24 cellular contexts compared by ENCODE assay signal in the genomic region with DNA sequence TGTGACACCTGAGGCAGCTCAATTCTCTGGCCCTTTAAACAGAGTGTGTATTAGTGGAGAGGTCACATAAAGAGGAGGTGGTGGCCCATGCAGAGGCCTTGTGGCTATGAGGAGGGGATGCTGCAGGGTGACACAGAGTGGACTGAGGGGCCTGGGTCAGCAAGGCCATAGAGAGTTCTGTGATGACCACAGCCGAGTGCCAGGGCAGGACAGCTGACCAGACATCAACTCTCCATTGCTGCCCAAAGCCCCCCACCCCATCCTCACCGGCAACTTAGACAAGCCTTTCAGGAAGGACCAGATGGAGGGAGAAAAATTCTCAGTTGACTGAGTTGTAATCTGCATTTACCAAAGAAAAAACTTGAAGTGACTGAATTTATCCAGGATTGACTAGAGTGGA.
DNase-seq lines count a peak whose midpoint lies in the region; ATAC-seq and TF ChIP-seq lines count a peak whose summit lies in the region.
"Had no signal": no experiment of that assay in that cellular context is flagged by ENCODE, and none has a peak within 500 bp of the region (broad histone marks: within the 10 kb centered on the region; RNA-seq: fewer than 3 reads in every experiment).

No MANE protein-coding gene starts in this region.

- no peak overlapping the region for H3K4ac ChIP-seq in H9 (ENCODE audit: low read depth, low read length)

- H3K56ac ChIP-seq in H9 (ENCODE audit: insufficient read length, low read depth, low read length): no peak overlapping the region

- ATAC-seq in stimulated activated naive B cell treated with anti-CD40 and anti-IgM and Interleukin-4, amounts not matched to agents 10 μg/mL and 1 μg/mL and 100 μg/mL, for 72 hours (replicated peaks): no peak
- ATAC-seq in activated naive CD8-positive, alpha-beta T cell treated with anti-CD3 and anti-CD28 coated beads, Interleukin-2, amount 50 U/mL, for 24 hours: no peak
- no peak for ATAC-seq in omental fat pad (ENCODE audit: low FRiP score)
- ATAC-seq: A549, HepG2, Right ventricle myocardium inferior had no signal

- no peak overlapping the region for H2BK5ac ChIP-seq in H9 (ENCODE audit: insufficient read length, low read length)

- H2AK5ac ChIP-seq in H9 (ENCODE audit: insufficient read length, low read length): no peak overlapping the region

- H3K14ac ChIP-seq in H9 (ENCODE audit: insufficient read depth, low read length): peak overlapping the region; percentile 14; the same call in 1 of the 2 replicates

- no peaks in the 10 kb centered on the region for H3K36me3 ChIP-seq in neural progenitor cell
- H3K36me3 ChIP-seq: BLaER1 treated with 17β-estradiol and CSF1 and Interleukin-3, amounts not matched to agents 10 nM and 100 nM; SJCRH30 had no signal

- no peaks in the 10 kb centered on the region for H3K9me3 ChIP-seq in H9 (ENCODE audit: control insufficient read depth, low read depth, low read length)
- H3K9me3 ChIP-seq in neural progenitor cell (ENCODE audit: low read depth): no peaks in the 10 kb centered on the region
- H3K9me3 ChIP-seq: A549; BLaER1 treated with 17β-estradiol and CSF1 and Interleukin-3, amounts not matched to agents 10 nM and 100 nM; SJCRH30 had no signal

- no peaks in the 10 kb centered on the region for H3K23me2 ChIP-seq in H9 (ENCODE audit: insufficient read length, low read depth, low read length, poor library complexity, severe bottlenecking)

- H4K20me1 ChIP-seq in H9 (ENCODE audit: control insufficient read depth, insufficient read depth, insufficient read length): no peaks in the 10 kb centered on the region
- no peaks in the 10 kb centered on the region for H4K20me1 ChIP-seq in neural progenitor cell (ENCODE audit: low read depth)
- H4K20me1 ChIP-seq: BLaER1 treated with 17β-estradiol and CSF1 and Interleukin-3, amounts not matched to agents 10 nM and 100 nM had no signal

- no peak overlapping the region for H2BK12ac ChIP-seq in H9 (ENCODE audit: insufficient read length, low read depth, low read length)

- no peaks in the 10 kb centered on the region for H3K9me3 Mint-ChIP-seq in H9
- peaks cover 2% of the 10 kb centered on the region for H3K9me3 Mint-ChIP-seq in neural progenitor cell
- no peaks in the 10 kb centered on the region for H3K9me3 Mint-ChIP-seq in stimulated activated naive B cell treated with anti-CD40 and anti-IgM and Interleukin-4, amounts not matched to agents 10 μg/mL and 1 μg/mL and 100 μg/mL, for 72 hours
- H3K9me3 Mint-ChIP-seq in activated naive CD8-positive, alpha-beta T cell treated with anti-CD3 and anti-CD28 coated beads, Interleukin-2, amount 50 U/mL, for 24 hours: no peaks in the 10 kb centered on the region

- no peak overlapping the region for H4K8ac ChIP-seq in H9 (replicated peaks; ENCODE audit: insufficient read length, low read depth, low read length)

- WGBS in H9 (ENCODE audit: extremely low coverage, insufficient read length, low lambda C conversion rate): no CpG with 5 or more reads among the region's 2 CpGs

- H3K18ac ChIP-seq in H9 (ENCODE audit: insufficient read length, low read depth, low read length): no peak overlapping the region

- H3K27ac ChIP-seq in H9 (ENCODE audit: insufficient read length, low read depth, low read length): no peak overlapping the region
- H3K27ac ChIP-seq in neural progenitor cell: no peak overlapping the region
- H3K27ac ChIP-seq: A549; BLaER1 treated with 17β-estradiol and CSF1 and Interleukin-3, amounts not matched to agents 10 nM and 100 nM; PC-9; SJCRH30 had no signal

- no peak overlapping the region for H3K4me2 ChIP-seq in H9 (ENCODE audit: insufficient read depth, insufficient read length, low read length)
- no peak overlapping the region for H3K4me2 ChIP-seq in neural progenitor cell
- H3K4me2 ChIP-seq: A549; BLaER1 treated with 17β-estradiol and CSF1 and Interleukin-3, amounts not matched to agents 10 nM and 100 nM; PC-9 had no signal

- H4K5ac ChIP-seq in H9 (ENCODE audit: insufficient read length, low read depth, low read length): no peak overlapping the region

- no peak overlapping the region for H3K4me3 Mint-ChIP-seq in H9
- no peak overlapping the region for H3K4me3 Mint-ChIP-seq in neural progenitor cell
- H3K4me3 Mint-ChIP-seq in stimulated activated naive B cell treated with anti-CD40 and anti-IgM and Interleukin-4, amounts not matched to agents 10 μg/mL and 1 μg/mL and 100 μg/mL, for 72 hours: no peak overlapping the region
- no peak overlapping the region for H3K4me3 Mint-ChIP-seq in activated naive CD8-positive, alpha-beta T cell treated with anti-CD3 and anti-CD28 coated beads, Interleukin-2, amount 50 U/mL, for 24 hours
- H3K4me3 Mint-ChIP-seq: CD4-positive, alpha-beta memory T cell had no signal

- H2BK120ac ChIP-seq in H9 (ENCODE audit: low read depth, low read length, poor library complexity, severe bottlenecking): no peak overlapping the region

- no peak overlapping the region for H2BK20ac ChIP-seq in H9 (ENCODE audit: low read depth, low read length, poor library complexity, severe bottlenecking)

- no peak overlapping the region for H3K9ac ChIP-seq in H9 (ENCODE audit: extremely low read depth, insufficient read length, low read length)
- H3K9ac ChIP-seq in neural progenitor cell: no peak overlapping the region
- H3K9ac ChIP-seq: BLaER1 treated with 17β-estradiol and CSF1 and Interleukin-3, amounts not matched to agents 10 nM and 100 nM had no signal

- no peaks in the 10 kb centered on the region for H3K79me2 ChIP-seq in H9 (ENCODE audit: insufficient read depth, low read length)
- H3K79me2 ChIP-seq in neural progenitor cell (ENCODE audit: low read depth): no peaks in the 10 kb centered on the region

- H3K4me3 ChIP-seq in neural progenitor cell: no peak overlapping the region
- H3K4me3 ChIP-seq: A549; BLaER1 treated with 17β-estradiol and CSF1 and Interleukin-3, amounts not matched to agents 10 nM and 100 nM; PC-9; SJCRH30 had no signal

- no peak for TF ChIP-seq CTCF in H9 (conservative IDR thresholded peaks at IDR 0.05)
- TF ChIP-seq CTCF in neural progenitor cell (IDR thresholded peaks at IDR 0.05): no peak
- no peak for TF ChIP-seq CTCF in omental fat pad (IDR thresholded peaks at IDR 0.05)

- H3K79me1 ChIP-seq in H9 (ENCODE audit: insufficient read depth, low read depth, low read length, poor library complexity, severe bottlenecking): no peaks in the 10 kb centered on the region

- DNase-seq in H9: peak; percentile 8
- peak; percentile 7 for DNase-seq in islet precursor cell
- no peak for DNase-seq in neural progenitor cell (ENCODE audit: low spot score)
- no peak for DNase-seq in stimulated activated naive B cell treated with anti-CD40 and anti-IgM and Interleukin-4, amounts not matched to agents 10 μg/mL and 1 μg/mL and 100 μg/mL, for 72 hours
- no peak for DNase-seq in NCI-H1105 (lab: John Stamatoyannopoulos, UW)
- no peak for DNase-seq in activated naive CD8-positive, alpha-beta T cell treated with anti-CD3 and anti-CD28 coated beads, Interleukin-2, amount 50 U/mL, for 24 hours
- DNase-seq in omental fat pad (ENCODE audit: low spot score): no peak
- DNase-seq: AML-193; CD4-positive, alpha-beta memory T cell; COR-L47; DMS53; Karpas-422; NCI-H1105 treated with DMSO at 0.1 percent for 48 hours; NCI-H2029; NCI-H446; NCI-H524 treated with DMSO at 0.1 percent for 48 hours; NCI-H82; NK-92 treated with Interleukin-12 subunit alpha and Interleukin-12 subunit beta, amount 100 ng/mL, for 24 hours; PC-9; SJCRH30 had no signal

- H3K4me1 ChIP-seq in H9 (ENCODE audit: insufficient read depth, low read length) (peaks cover 10% of the 10 kb centered on the region), neural progenitor cell (peaks cover 8% of the 10 kb centered on the region)
- H3K4me1 ChIP-seq: SJCRH30 had no signal

- no peak overlapping the region for H2BK15ac ChIP-seq in H9 (ENCODE audit: low read depth, low read length)

- H3F3A ChIP-seq in neural progenitor cell (ENCODE audit: low read depth): peaks cover 8% of the 10 kb centered on the region

- H2AFZ ChIP-seq in H9 (ENCODE audit: low read length): no peak overlapping the region
- no peak overlapping the region for H2AFZ ChIP-seq in neural progenitor cell (replicated peaks)
- H2AFZ ChIP-seq: PC-9 had no signal

- H3K23ac ChIP-seq in H9 (ENCODE audit: insufficient read length, low read depth, low read length): no peak overlapping the region

- H4K91ac ChIP-seq in H9 (ENCODE audit: insufficient read length, low read depth, low read length): no peak overlapping the region

- no peak overlapping the region for H3T11ph ChIP-seq in H9 (ENCODE audit: low read length)

- H3K27ac Mint-ChIP-seq in H9: no peak overlapping the region
- H3K27ac Mint-ChIP-seq in neural progenitor cell: peak overlapping the region; percentile 74
- peak overlapping the region; percentile 38 for H3K27ac Mint-ChIP-seq in stimulated activated naive B cell treated with anti-CD40 and anti-IgM and Interleukin-4, amounts not matched to agents 10 μg/mL and 1 μg/mL and 100 μg/mL, for 72 hours
- H3K27ac Mint-ChIP-seq in activated naive CD8-positive, alpha-beta T cell treated with anti-CD3 and anti-CD28 coated beads, Interleukin-2, amount 50 U/mL, for 24 hours: no peak overlapping the region
- H3K27ac Mint-ChIP-seq: CD4-positive, alpha-beta memory T cell had no signal

- peaks cover 10% of the 10 kb centered on the region for H3K27me3 Mint-ChIP-seq in H9 (ENCODE audit: low read depth)
- peaks cover 14% of the 10 kb centered on the region for H3K27me3 Mint-ChIP-seq in neural progenitor cell (ENCODE audit: insufficient read depth, low read depth)
- peaks cover 21 to 38% of the 10 kb centered on the region in 2 donors for H3K27me3 Mint-ChIP-seq in stimulated activated naive B cell treated with anti-CD40 and anti-IgM and Interleukin-4, amounts not matched to agents 10 μg/mL and 1 μg/mL and 100 μg/mL, for 72 hours
- peaks cover 7% of the 10 kb centered on the region for H3K27me3 Mint-ChIP-seq in activated naive CD8-positive, alpha-beta T cell treated with anti-CD3 and anti-CD28 coated beads, Interleukin-2, amount 50 U/mL, for 24 hours

- H3K27me3 ChIP-seq in H9 (ENCODE audit: insufficient read depth, low read length) (no peaks in the 10 kb centered on the region), neural progenitor cell (no peaks in the 10 kb centered on the region)
- H3K27me3 ChIP-seq: BLaER1 treated with 17β-estradiol and CSF1 and Interleukin-3, amounts not matched to agents 10 nM and 100 nM; SJCRH30 had no signal

- peaks cover 0 to under 1% (median 0%) of the 10 kb centered on the region in 3 experiments; a peak in 1 of 7 replicates for H3K36me3 Mint-ChIP-seq in H9 (ENCODE audit: insufficient read depth in 1 of 3, low read depth in 3 of 3)
- no peaks in the 10 kb centered on the region for H3K36me3 Mint-ChIP-seq in neural progenitor cell
- no peaks in the 10 kb centered on the region for H3K36me3 Mint-ChIP-seq in stimulated activated naive B cell treated with anti-CD40 and anti-IgM and Interleukin-4, amounts not matched to agents 10 μg/mL and 1 μg/mL and 100 μg/mL, for 72 hours
- H3K36me3 Mint-ChIP-seq in activated naive CD8-positive, alpha-beta T cell treated with anti-CD3 and anti-CD28 coated beads, Interleukin-2, amount 50 U/mL, for 24 hours (ENCODE audit: low read depth): no peaks in the 10 kb centered on the region
- H3K36me3 Mint-ChIP-seq: CD4-positive, alpha-beta memory T cell had no signal

- H3K4me1 Mint-ChIP-seq in H9 (peaks cover 43 to 44% of the 10 kb centered on the region in 2 experiments), neural progenitor cell (peaks cover 45% of the 10 kb centered on the region)
- H3K4me1 Mint-ChIP-seq in stimulated activated naive B cell treated with anti-CD40 and anti-IgM and Interleukin-4, amounts not matched to agents 10 μg/mL and 1 μg/mL and 100 μg/mL, for 72 hours: peaks cover 5% of the 10 kb centered on the region in 2 donors
- peaks cover 3% of the 10 kb centered on the region for H3K4me1 Mint-ChIP-seq in activated naive CD8-positive, alpha-beta T cell treated with anti-CD3 and anti-CD28 coated beads, Interleukin-2, amount 50 U/mL, for 24 hours

Comparison
In these comparisons a context has a peak if more than half of its experiments do, and no peak if none do; other contexts are left out.
1. DNase-seq: peak in H9 (single experiment) and islet precursor cell (single experiment); none in neural progenitor cell (single experiment), stimulated activated naive B cell treated with anti-CD40 and anti-IgM and Interleukin-4, amounts not matched to agents 10 μg/mL and 1 μg/mL and 100 μg/mL, for 72 hours (single experiment), NCI-H1105 (single experiment), activated naive CD8-positive, alpha-beta T cell treated with anti-CD3 and anti-CD28 coated beads, Interleukin-2, amount 50 U/mL, for 24 hours (single experiment) and omental fat pad (single experiment).
2. H3K27ac Mint-ChIP-seq: peak in neural progenitor cell (single experiment) and stimulated activated naive B cell treated with anti-CD40 and anti-IgM and Interleukin-4, amounts not matched to agents 10 μg/mL and 1 μg/mL and 100 μg/mL, for 72 hours (single experiment); none in H9 (0 of 3) and activated naive CD8-positive, alpha-beta T cell treated with anti-CD3 and anti-CD28 coated beads, Interleukin-2, amount 50 U/mL, for 24 hours (single experiment).